28 cellular contexts compared by ENCODE assay signal in the genomic region with DNA sequence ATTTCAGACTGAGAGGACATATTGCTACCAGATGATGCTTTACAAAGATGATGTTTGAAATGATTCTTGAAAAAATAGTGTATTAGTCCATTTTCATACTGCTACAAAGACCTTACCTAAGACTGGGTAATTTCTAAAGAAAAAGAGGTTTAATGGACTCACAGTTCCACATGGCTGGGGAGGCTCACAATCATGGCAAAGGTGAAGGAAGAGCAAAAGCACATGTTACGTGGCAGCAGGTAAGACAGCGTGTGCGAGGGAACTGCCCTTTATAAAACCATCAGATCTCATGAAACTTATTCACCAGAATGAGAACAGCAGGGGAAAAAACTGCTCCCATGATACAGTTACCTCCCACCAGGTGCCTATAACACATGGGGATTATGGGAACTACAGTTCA.
"Had no signal": no experiment of that assay in that cellular context is flagged by ENCODE, and none has a peak within 500 bp of the region (broad histone marks: within the 10 kb centered on the region; RNA-seq: fewer than 3 reads in every experiment).

No MANE protein-coding gene starts in this region.

- H3K4me1 ChIP-seq: colonic mucosa, esophagus muscularis mucosa, esophagus squamous epithelium, foreskin keratinocyte, gastrocnemius medialis, gastroesophageal sphincter had no signal

- H3K4me3 ChIP-seq: colonic mucosa, coronary artery, dorsolateral prefrontal cortex, esophagus muscularis mucosa, esophagus squamous epithelium, gastrocnemius medialis, gastroesophageal sphincter, heart left ventricle, heart right ventricle had no signal

- DNase-seq: colonic mucosa; cortex of kidney; dermis blood vessel endothelial cell; dorsolateral prefrontal cortex; effector CD4-positive, alpha-beta T cell; effector CD8-positive, alpha-beta T cell; effector memory CD4-positive, alpha-beta T cell; effector memory CD8-positive, alpha-beta T cell; endodermal cell; erythroblast; esophagus squamous epithelium; foreskin fibroblast; foreskin keratinocyte; foreskin melanocyte; gastrocnemius medialis; glutamatergic neuron; head of caudate nucleus; heart left ventricle; heart right ventricle had no signal

- H3K36me3 ChIP-seq: colonic mucosa, esophagus muscularis mucosa, esophagus squamous epithelium, gastrocnemius medialis, gastroesophageal sphincter, heart left ventricle, heart right ventricle had no signal

- FAIRE-seq: colon, endometrium, endothelial cell of umbilical vein, frontal cortex had no signal

- H3K27me3 ChIP-seq: colonic mucosa, esophagus muscularis mucosa, esophagus squamous epithelium, gastrocnemius medialis, gastroesophageal sphincter, heart left ventricle, heart right ventricle had no signal

- ATAC-seq: effector memory CD8-positive, alpha-beta T cell; esophagus mucosa; foreskin keratinocyte; gastrocnemius medialis; gastroesophageal sphincter; heart left ventricle; heart right ventricle had no signal

- H3K9me3 ChIP-seq: colonic mucosa, gastrocnemius medialis, gastroesophageal sphincter had no signal

- H3K27ac ChIP-seq: colonic mucosa, coronary artery, dorsolateral prefrontal cortex, epithelial cell of prostate, esophagus muscularis mucosa, esophagus squamous epithelium, foreskin keratinocyte, gastrocnemius medialis, gastroesophageal sphincter, heart left ventricle, heart right ventricle had no signal
